In genomic region chr4:149766135-149766534, GRCh38 we compare ENCODE assay signal across 19 cellular contexts. TPM values are rescaled to one million over a fixed set of nuclear protein-coding genes. Genes with fewer than 3 reads are reported as not detected.
"Had no signal": no experiment of that assay in that cellular context is flagged by ENCODE, and none has a peak within 500 bp of the region (broad histone marks: within the 10 kb centered on the region; RNA-seq: fewer than 3 reads in every experiment).

No MANE protein-coding gene starts in this region.

- H3K9me3 Mint-ChIP-seq: activated CD8-positive, alpha-beta T cell treated with anti-CD3 and anti-CD28 coated beads for 36 hours; activated naive CD8-positive, alpha-beta T cell treated with anti-CD3 and anti-CD28 coated beads for 36 hours; stimulated activated effector memory CD8-positive, alpha-beta T cell treated with anti-CD3 and anti-CD28 coated beads, Interleukin-12 subunit alpha, Interleukin-12 subunit beta, amount 100 ng/mL, for 72 hours had no signal

- H3K27me3 Mint-ChIP-seq: activated CD8-positive, alpha-beta T cell treated with anti-CD3 and anti-CD28 coated beads for 36 hours; activated naive CD8-positive, alpha-beta T cell treated with anti-CD3 and anti-CD28 coated beads for 36 hours; dendritic cell treated with granulocyte-macrophage colony-stimulating factor and Interleukin-4, amounts not matched to agents 40 ng/mL and 50 ng/mL, for 4 days; naive thymus-derived CD4-positive, alpha-beta T cell had no signal

- DNase-seq: activated CD8-positive, alpha-beta memory T cell treated with anti-CD3 and anti-CD28 coated beads, Interleukin-2, amount 50 U/mL, for 4 hours; activated CD8-positive, alpha-beta T cell treated with anti-CD3 and anti-CD28 coated beads for 36 hours; activated gamma-delta T cell treated with Interleukin-2 at 50 U/mL for 16 hours; activated naive CD8-positive, alpha-beta T cell treated with anti-CD3 and anti-CD28 coated beads for 36 hours; activated T-cell treated with anti-CD3 and anti-CD28 coated beads, Interleukin-2, amount 50 U/mL, for 72 hours; cerebellar nuclear complex; hypothalamus; lower lobe of right lung; naive thymus-derived CD4-positive, alpha-beta T cell; posterior cingulate gyrus; right cardiac atrium; substantia nigra; transverse colon had no signal

- H3K27ac ChIP-seq: lower lobe of right lung, transverse colon had no signal

- H3K4me1 ChIP-seq: lower lobe of right lung, transverse colon had no signal

- H3K27me3 ChIP-seq: transverse colon had no signal

- H3K4me1 Mint-ChIP-seq: activated naive CD8-positive, alpha-beta T cell treated with anti-CD3 and anti-CD28 coated beads for 36 hours; naive thymus-derived CD4-positive, alpha-beta T cell; stimulated activated effector memory CD8-positive, alpha-beta T cell treated with anti-CD3 and anti-CD28 coated beads, Interleukin-12 subunit alpha, Interleukin-12 subunit beta, amount 100 ng/mL, for 72 hours had no signal

- H3K36me3 ChIP-seq: lower lobe of right lung, transverse colon had no signal

- H3K27ac Mint-ChIP-seq: activated CD8-positive, alpha-beta T cell treated with anti-CD3 and anti-CD28 coated beads for 36 hours; activated naive CD8-positive, alpha-beta T cell treated with anti-CD3 and anti-CD28 coated beads for 36 hours; activated T-cell treated with anti-CD3 and anti-CD28 coated beads, Interleukin-2, amount 50 U/mL, for 72 hours; dendritic cell treated with granulocyte-macrophage colony-stimulating factor and Interleukin-4, amounts not matched to agents 40 ng/mL and 50 ng/mL, for 4 days; naive thymus-derived CD4-positive, alpha-beta T cell; stimulated activated effector memory CD8-positive, alpha-beta T cell treated with anti-CD3 and anti-CD28 coated beads, Interleukin-12 subunit alpha, Interleukin-12 subunit beta, amount 100 ng/mL, for 72 hours had no signal

- H3K4me3 Mint-ChIP-seq: activated CD8-positive, alpha-beta T cell treated with anti-CD3 and anti-CD28 coated beads for 36 hours; activated naive CD8-positive, alpha-beta T cell treated with anti-CD3 and anti-CD28 coated beads for 36 hours; activated T-cell treated with anti-CD3 and anti-CD28 coated beads, Interleukin-2, amount 50 U/mL, for 72 hours; dendritic cell treated with granulocyte-macrophage colony-stimulating factor and Interleukin-4, amounts not matched to agents 40 ng/mL and 50 ng/mL, for 4 days; naive thymus-derived CD4-positive, alpha-beta T cell; stimulated activated effector memory CD8-positive, alpha-beta T cell treated with anti-CD3 and anti-CD28 coated beads, Interleukin-12 subunit alpha, Interleukin-12 subunit beta, amount 100 ng/mL, for 72 hours had no signal

- H3K4me3 ChIP-seq: lower lobe of right lung, transverse colon had no signal

- H3K36me3 Mint-ChIP-seq: activated naive CD8-positive, alpha-beta T cell treated with anti-CD3 and anti-CD28 coated beads for 36 hours; naive thymus-derived CD4-positive, alpha-beta T cell; stimulated activated effector memory CD8-positive, alpha-beta T cell treated with anti-CD3 and anti-CD28 coated beads, Interleukin-12 subunit alpha, Interleukin-12 subunit beta, amount 100 ng/mL, for 72 hours had no signal

- H3K9me3 ChIP-seq: lower lobe of right lung, transverse colon had no signal

RNA-seq across cellular contexts. Expression of gene IQCM, which starts 49.5 kb away (rescaled TPM):
- total RNA-seq: activated CD8-positive, alpha-beta T cell treated with anti-CD3 and anti-CD28 coated beads for 36 hours; activated naive CD8-positive, alpha-beta T cell treated with anti-CD3 and anti-CD28 coated beads for 36 hours; activated T-cell treated with anti-CD3 and anti-CD28 coated beads, Interleukin-2, amount 50 U/mL, for 72 hours; esophagus mucosa; glomerular endothelial cell; lower lobe of right lung; mononuclear cell; naive thymus-derived CD4-positive, alpha-beta T cell; right cardiac atrium; T-helper 2 cell treated with Interferon-gamma antibody and Interleukin-4, amounts not matched to agents 100 ng/mL and 5 ng/mL, for 36 hours had no signal
- polyA plus RNA-seq: naive thymus-derived CD4-positive, alpha-beta T cell; right cardiac atrium had no signal
